ENCODE assay signal across 8 cellular contexts in the genomic region with DNA sequence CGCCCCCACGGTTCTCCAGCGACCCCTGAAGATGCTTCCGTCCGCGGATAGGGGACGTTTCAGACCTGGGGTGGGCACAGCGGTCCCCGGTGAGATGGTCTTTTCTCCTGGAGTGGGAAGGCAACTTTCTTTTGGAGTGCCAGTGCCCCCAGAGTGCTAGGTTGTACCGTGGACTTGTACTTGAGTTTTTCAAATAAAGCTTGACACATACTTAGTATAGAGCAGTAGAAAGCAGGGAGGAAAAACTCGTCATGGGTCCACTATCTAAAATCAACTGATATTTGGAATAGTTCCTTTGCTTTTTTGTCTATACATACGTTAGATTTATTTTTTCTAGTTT. TPM values are rescaled to one million over a fixed set of nuclear protein-coding genes. Genes with fewer than 3 reads are reported as not detected.
DNase-seq lines count a peak whose midpoint lies in the region; ATAC-seq and TF ChIP-seq lines count a peak whose summit lies in the region.

No MANE protein-coding gene starts in this region.

- CTCF ChIA-PET in CD8-positive, alpha-beta memory T cell (lab: Charles Lee): interaction anchor here (0.6 to 3.8 kb wide), 24 partner anchors 8 to 408 kb away, joined by 3 to 26 read pairs (median 4); a partner anchor contains a TSS
- CTCF ChIA-PET in Panc1 (lab: Charles Lee): interaction anchor here (0.6 to 1.2 kb wide), 4 partner anchors 11 to 62 kb away, joined by 3 to 4 read pairs (median 4); no protein-coding TSS in a partner anchor

- no TSS peak for BruUV-seq in Panc1 (replicated peaks; lab: Mats Ljungman, UMichigan)

- no peaks in the 10 kb centered on the region for H3F3A ChIP-seq in GM23338 (replicated peaks; ENCODE audit: low read depth)

- POLR2A ChIA-PET in CD8-positive, alpha-beta memory T cell (lab: Charles Lee): no interaction called here
- POLR2A ChIA-PET in Panc1 (lab: Charles Lee): interaction anchor here (0.5 kb wide), 1 partner anchor 59 kb away, joined by 7 read pairs; no protein-coding TSS in a partner anchor

- peak overlapping the region; percentile 51 for H3K27ac ChIP-seq in CD8-positive, alpha-beta memory T cell (ENCODE audit: low read depth, low read length)
- H3K27ac ChIP-seq in GM23338 (ENCODE audit: low read depth) (no peak overlapping the region), Panc1 (ENCODE audit: low read length) (no peak overlapping the region; the same call in 1 of the 2 replicates)

- ATAC-seq in GM23338 (no peak), Panc1 (peak; percentile 57)

- H3K9me3 Mint-ChIP-seq in CD8-positive, alpha-beta memory T cell: no peaks in the 10 kb centered on the region
- no peaks in the 10 kb centered on the region for H3K9me3 Mint-ChIP-seq in GM23338

- H3K4me3 ChIP-seq in CD8-positive, alpha-beta memory T cell (ENCODE audit: low read length): peak overlapping the region; percentile 66
- H3K4me3 ChIP-seq in GM23338: peak overlapping the region; percentile 67
- peak overlapping the region; percentile 60 to 73 for H3K4me3 ChIP-seq in Panc1 (ENCODE audit: low read depth in 2 of 2, low read length in 2 of 2)
- peak overlapping the region; percentile 71 for H3K4me3 ChIP-seq in fibroblast of villous mesenchyme (ENCODE audit: low read depth, low read length)
- peak overlapping the region; percentile 70 for H3K4me3 ChIP-seq in retinal pigment epithelial cell (ENCODE audit: low read length)

- H3K79me2 ChIP-seq in GM23338 (replicated peaks; ENCODE audit: insufficient read depth): no peaks in the 10 kb centered on the region

- TF ChIP-seq CTCF in GM23338 (conservative IDR thresholded peaks at IDR 0.05; ENCODE audit: low read depth in 2 of 2): no peak
- TF ChIP-seq CTCF in Panc1 (IDR thresholded peaks at IDR 0.05): no peak
- no peak for TF ChIP-seq CTCF in fibroblast of villous mesenchyme (IDR thresholded peaks at IDR 0.05; ENCODE audit: insufficient read depth, low read depth, low read length)
- no peak for TF ChIP-seq CTCF in retinal pigment epithelial cell (conservative IDR thresholded peaks at IDR 0.05; ENCODE audit: low read depth, low read length)

- H3K27me3 ChIP-seq in CD8-positive, alpha-beta memory T cell (ENCODE audit: insufficient read depth, low read length, poor library complexity, severe bottlenecking): no peaks in the 10 kb centered on the region
- H3K27me3 ChIP-seq in GM23338 (ENCODE audit: insufficient read depth) (peaks cover 64% of the 10 kb centered on the region), Panc1 (ENCODE audit: control insufficient read depth, insufficient read depth, low read length) (peaks cover 22% of the 10 kb centered on the region)

- H3K4me3 Mint-ChIP-seq in CD8-positive, alpha-beta memory T cell: peak overlapping the region; percentile 89 to 95 (median 92)
- H3K4me3 Mint-ChIP-seq in GM23338: peak overlapping the region; percentile 68

- in situ Hi-C loops in Panc1 (cut with HindIII; ENCODE audit: low pct_unique_long_range_greater_than_20kb, low sequenced_read_pairs): no loop called here

- H3K27me3 Mint-ChIP-seq in CD8-positive, alpha-beta memory T cell: peaks cover 0 to 16% of the 10 kb centered on the region in 2 donors
- peaks cover 13% of the 10 kb centered on the region for H3K27me3 Mint-ChIP-seq in GM23338 (ENCODE audit: insufficient read depth, low read depth, poor library complexity)

- no peaks in the 10 kb centered on the region for H3K36me3 ChIP-seq in CD8-positive, alpha-beta memory T cell (ENCODE audit: insufficient read depth, low read length)
- no peaks in the 10 kb centered on the region for H3K36me3 ChIP-seq in GM23338 (ENCODE audit: insufficient read depth)
- no peaks in the 10 kb centered on the region for H3K36me3 ChIP-seq in Panc1 (ENCODE audit: control insufficient read depth, insufficient read depth, low read length)

- intact Hi-C loops in Panc1 (cut with micrococcal nuclease; ENCODE audit: unreplicated experiment): no loop called here

- peak overlapping the region in 7 of 8 donors; percentile 51 to 93 (median 88) for H3K27ac Mint-ChIP-seq in CD8-positive, alpha-beta memory T cell
- H3K27ac Mint-ChIP-seq in GM23338: no peak overlapping the region

- no peaks in the 10 kb centered on the region for H3K4me1 ChIP-seq in CD8-positive, alpha-beta memory T cell (ENCODE audit: insufficient read depth, low read length)
- H3K4me1 ChIP-seq in GM23338 (ENCODE audit: insufficient read depth) (peaks cover 17% of the 10 kb centered on the region), Panc1 (ENCODE audit: control insufficient read depth, insufficient read depth, low read length) (0 out of 2 replicates have a peak, but pooled peaks cover 2% of the 10 kb centered on the region)

- peak overlapping the region; percentile 86; the same call in 1 of the 2 replicates for H2AFZ ChIP-seq in GM23338

- H3K9me3 ChIP-seq in CD8-positive, alpha-beta memory T cell (ENCODE audit: low read length): no peaks in the 10 kb centered on the region
- H3K9me3 ChIP-seq in Panc1 (ENCODE audit: control insufficient read depth, insufficient read depth, low read depth, low read length): no peaks in the 10 kb centered on the region

- H3K9me2 ChIP-seq in GM23338 (ENCODE audit: insufficient read depth): no peaks in the 10 kb centered on the region

- H3K36me3 Mint-ChIP-seq in CD8-positive, alpha-beta memory T cell: peaks cover 0 to 1% (median 0%) of the 10 kb centered on the region in 3 donors
- no peaks in the 10 kb centered on the region for H3K36me3 Mint-ChIP-seq in GM23338 (ENCODE audit: low read depth)

- H3K4me2 ChIP-seq in GM23338: peak overlapping the region; percentile 88

- no peaks in the 10 kb centered on the region for H4K20me1 ChIP-seq in GM23338 (replicated peaks; ENCODE audit: insufficient read depth)

- H3K4me1 Mint-ChIP-seq in CD8-positive, alpha-beta memory T cell: peaks cover 4 to 8% (median 6%) of the 10 kb centered on the region in 3 donors
- peaks cover 19% of the 10 kb centered on the region for H3K4me1 Mint-ChIP-seq in GM23338

- no peak for DNase-seq in CD8-positive, alpha-beta memory T cell
- DNase-seq in GM23338 (ENCODE audit: low spot score): no peak
- no peak for DNase-seq in Panc1 (ENCODE audit: low read depth, low spot score)
- DNase-seq in fibroblast of villous mesenchyme (ENCODE audit: low read depth): no peak
- DNase-seq in retinal pigment epithelial cell (ENCODE audit: low read depth): no peak
- DNase-seq in stimulated activated CD4-positive, alpha-beta T cell treated with anti-CD3 and anti-CD28 coated beads, Interleukin-4, amount 100 ng/mL, for 1 hour: no peak
- no peak for DNase-seq in activated CD8-positive, alpha-beta memory T cell treated with anti-CD3 and anti-CD28 coated beads, Interleukin-2, amount 50 U/mL, for 48 hours
- DNase-seq in COR-L47 (lab: John Stamatoyannopoulos, UW): no peak

TF ChIP-seq in GM23338, 12 proteins besides CTCF, POLR2A, EP300 and RAD21 (continues in another document):
- no peak for TF ChIP-seq CREB1 (CRISPR knock-in tag; IDR thresholded peaks at IDR 0.05; ENCODE audit: low read depth)
- TF ChIP-seq, protein P1, sequence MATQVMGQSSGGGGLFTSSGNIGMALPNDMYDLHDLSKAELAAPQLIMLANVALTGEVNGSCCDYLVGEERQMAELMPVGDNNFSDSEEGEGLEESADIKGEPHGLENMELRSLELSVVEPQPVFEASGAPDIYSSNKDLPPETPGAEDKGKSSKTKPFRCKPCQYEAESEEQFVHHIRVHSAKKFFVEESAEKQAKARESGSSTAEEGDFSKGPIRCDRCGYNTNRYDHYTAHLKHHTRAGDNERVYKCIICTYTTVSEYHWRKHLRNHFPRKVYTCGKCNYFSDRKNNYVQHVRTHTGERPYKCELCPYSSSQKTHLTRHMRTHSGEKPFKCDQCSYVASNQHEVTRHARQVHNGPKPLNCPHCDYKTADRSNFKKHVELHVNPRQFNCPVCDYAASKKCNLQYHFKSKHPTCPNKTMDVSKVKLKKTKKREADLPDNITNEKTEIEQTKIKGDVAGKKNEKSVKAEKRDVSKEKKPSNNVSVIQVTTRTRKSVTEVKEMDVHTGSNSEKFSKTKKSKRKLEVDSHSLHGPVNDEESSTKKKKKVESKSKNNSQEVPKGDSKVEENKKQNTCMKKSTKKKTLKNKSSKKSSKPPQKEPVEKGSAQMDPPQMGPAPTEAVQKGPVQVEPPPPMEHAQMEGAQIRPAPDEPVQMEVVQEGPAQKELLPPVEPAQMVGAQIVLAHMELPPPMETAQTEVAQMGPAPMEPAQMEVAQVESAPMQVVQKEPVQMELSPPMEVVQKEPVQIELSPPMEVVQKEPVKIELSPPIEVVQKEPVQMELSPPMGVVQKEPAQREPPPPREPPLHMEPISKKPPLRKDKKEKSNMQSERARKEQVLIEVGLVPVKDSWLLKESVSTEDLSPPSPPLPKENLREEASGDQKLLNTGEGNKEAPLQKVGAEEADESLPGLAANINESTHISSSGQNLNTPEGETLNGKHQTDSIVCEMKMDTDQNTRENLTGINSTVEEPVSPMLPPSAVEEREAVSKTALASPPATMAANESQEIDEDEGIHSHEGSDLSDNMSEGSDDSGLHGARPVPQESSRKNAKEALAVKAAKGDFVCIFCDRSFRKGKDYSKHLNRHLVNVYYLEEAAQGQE (IDR thresholded peaks at IDR 0.05; ENCODE audit: unreplicated experiment): no peak
- TF ChIP-seq ZNF331 (CRISPR knock-in tag; IDR thresholded peaks at IDR 0.05; ENCODE audit: low read depth): no peak
- TF ChIP-seq, protein P2, sequence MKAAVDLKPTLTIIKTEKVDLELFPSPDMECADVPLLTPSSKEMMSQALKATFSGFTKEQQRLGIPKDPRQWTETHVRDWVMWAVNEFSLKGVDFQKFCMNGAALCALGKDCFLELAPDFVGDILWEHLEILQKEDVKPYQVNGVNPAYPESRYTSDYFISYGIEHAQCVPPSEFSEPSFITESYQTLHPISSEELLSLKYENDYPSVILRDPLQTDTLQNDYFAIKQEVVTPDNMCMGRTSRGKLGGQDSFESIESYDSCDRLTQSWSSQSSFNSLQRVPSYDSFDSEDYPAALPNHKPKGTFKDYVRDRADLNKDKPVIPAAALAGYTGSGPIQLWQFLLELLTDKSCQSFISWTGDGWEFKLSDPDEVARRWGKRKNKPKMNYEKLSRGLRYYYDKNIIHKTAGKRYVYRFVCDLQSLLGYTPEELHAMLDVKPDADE (IDR thresholded peaks at IDR 0.05): no peak
- TF ChIP-seq EZH2 (IDR thresholded peaks at IDR 0.05; ENCODE audit: low read depth, unreplicated experiment): no peak
- TF ChIP-seq STAT1 (IDR thresholded peaks at IDR 0.05; ENCODE audit: unreplicated experiment): no peak
- no peak for TF ChIP-seq NANOG (IDR thresholded peaks at IDR 0.05; ENCODE audit: borderline replicate concordance)
- no peak for TF ChIP-seq JUNB (IDR thresholded peaks at IDR 0.05; ENCODE audit: unreplicated experiment)
- no peak for TF ChIP-seq EZH2phosphoT487 (IDR thresholded peaks at IDR 0.05; ENCODE audit: unreplicated experiment)
- no peak for TF ChIP-seq POLR2AphosphoS5 (IDR thresholded peaks at IDR 0.05; ENCODE audit: low read depth)

RNA-seq across cellular contexts. Expression of a gene that starts 28.4 kb away (rescaled TPM):
- total RNA-seq in CD8-positive, alpha-beta memory T cell: under 1 TPM; 0.07 to 0.09 TPM
- polyA plus RNA-seq in CD8-positive, alpha-beta memory T cell: not detected
- 0.04 and 0.17 TPM in 2 replicates for total RNA-seq in GM23338 (2014; rRNA removed; shearing (Covaris generic))
- 0.03 and 0.05 TPM in 2 replicates for polyA plus RNA-seq in GM23338 (2016; fragmentation: Nextera tagmentation; extraction: Ambion mirVana)
- total RNA-seq in Panc1 (2021; ENCODE audit: unreplicated experiment): 0.10 TPM
- 0.40 TPM for polyA plus RNA-seq in Panc1 (2012; ENCODE audit: insufficient read length)
- under 0.01 and 0.32 TPM in 2 replicates for total RNA-seq in fibroblast of villous mesenchyme
